ENCODE assay signal across 8 cellular contexts in genomic region chr10:129971381-129972144, GRCh38. TPM values are rescaled to one million over a fixed set of nuclear protein-coding genes. Genes with fewer than 3 reads are reported as not detected.
A peak's percentile ranks its signal among the peaks of the same experiment; 100 is the strongest.
DNase-seq lines count a peak whose midpoint lies in the region; ATAC-seq and TF ChIP-seq lines count a peak whose summit lies in the region.

No MANE protein-coding gene starts in this region.

- TF ChIP-seq POLR2A in breast epithelium (IDR thresholded peaks at IDR 0.05) = no peak

- intact Hi-C loops in breast epithelium (cut with DNase I; ENCODE audit: low total_unique reads) = no loop called here
- intact Hi-C loops in left lung (cut with DNase I) = no loop called here

- H3K36me3 ChIP-seq in BE2C (no peaks in the 10 kb centered on the region), breast epithelium (no peaks in the 10 kb centered on the region), left lung (no peaks in the 10 kb centered on the region)

- TF ChIP-seq CTCF in BE2C (IDR thresholded peaks at IDR 0.05; ENCODE audit: low read depth, low read length) (peak; percentile 18; the same call in 1 of the 2 replicates), breast epithelium (IDR thresholded peaks at IDR 0.05) (peak in 1 of 3 donors; percentile 55), left lung (IDR thresholded peaks at IDR 0.05) (peak; percentile 12 to 38)

- ATAC-seq in GM19351 (IDR thresholded peaks at IDR 0.05; ENCODE audit: unreplicated experiment) (peak; percentile 77), left lung (peak; percentile 98)

- H3K4me1 ChIP-seq in BE2C (no peaks in the 10 kb centered on the region; the same call in 1 of the 2 replicates), breast epithelium (peaks cover 8 to 13% of the 10 kb centered on the region in 2 donors), left lung (peaks cover 0 to 38% of the 10 kb centered on the region in 2 donors)

- H3K27ac ChIP-seq in breast epithelium (no peak overlapping the region), left lung (no peak overlapping the region)

- H3K27me3 ChIP-seq in BE2C = peaks cover 68% of the 10 kb centered on the region
- H3K27me3 ChIP-seq in breast epithelium = peaks cover 24 to 93% of the 10 kb centered on the region in 2 donors
- H3K27me3 ChIP-seq in left lung = peaks cover 77 to 100% of the 10 kb centered on the region in 2 donors

- peak; percentile 76 for DNase-seq in BE2C
- DNase-seq in NCI-H748 (lab: John Stamatoyannopoulos, UW; ENCODE audit: unreplicated experiment) = peak; percentile 75
- DNase-seq in breast epithelium (ENCODE audit: low spot score in 2 of 2) = no peak
- peak; percentile 46 to 87 for DNase-seq in left lung
- peak; percentile 65 for DNase-seq in stimulated activated CD8-positive, alpha-beta memory T cell treated with anti-CD3 and anti-CD28 coated beads, Interleukin-4, amount 100 ng/mL, for 48 hours
- DNase-seq in A172 (ENCODE audit: low spot score) = no peak
- DNase-seq in DMS53 treated with DMSO at 0.1 percent for 48 hours (lab: John Stamatoyannopoulos, UW; ENCODE audit: unreplicated experiment) = no peak

- peak overlapping the region; percentile 49 for H3K4me3 ChIP-seq in BE2C (ENCODE audit: low read depth, low read length)
- peak overlapping the region; percentile 39 to 65 (median 41) for H3K4me3 ChIP-seq in breast epithelium
- no peak overlapping the region for H3K4me3 ChIP-seq in left lung

- H3K9me3 ChIP-seq in BE2C = no peaks in the 10 kb centered on the region
- H3K9me3 ChIP-seq in breast epithelium = no peaks in the 10 kb centered on the region
- no peaks in the 10 kb centered on the region for H3K9me3 ChIP-seq in left lung

RNA-seq across cellular contexts. Expression of gene EBF3, which starts 7.5 kb away (rescaled TPM):
- 16.9 TPM for polyA plus RNA-seq in BE2C (2012; ENCODE audit: insufficient read depth, insufficient read length, low read depth)
- total RNA-seq in breast epithelium (10 to 100 TPM in 1 of 3 donors, 1 to 10 TPM in 2; 4.2 to 28.0 (median 6.6) TPM), left lung (under 1 TPM in 1 of 2 donors, not detected in 1; 0.10 TPM)
- not detected in 2 replicates for total RNA-seq in A172 (2014; rRNA removed; shearing (Covaris generic))

Comparison
In these comparisons a context has a peak if more than half of its experiments do, and no peak if none do; other contexts are left out.
1. DNase-seq: peak in BE2C (single experiment), NCI-H748 (single experiment), left lung (2 of 2) and stimulated activated CD8-positive, alpha-beta memory T cell treated with anti-CD3 and anti-CD28 coated beads, Interleukin-4, amount 100 ng/mL, for 48 hours (single experiment); none in breast epithelium (0 of 2), A172 (single experiment) and DMS53 treated with DMSO at 0.1 percent for 48 hours (single experiment).
2. H3K4me3 ChIP-seq: peak in BE2C (single experiment) and breast epithelium (3 of 3); none in left lung (0 of 2).